Comparison of ENCODE assay signal across 9 cellular contexts in genomic region chr4:94412019-94413017, GRCh38. TPM values are rescaled to one million over a fixed set of nuclear protein-coding genes. Genes with fewer than 3 reads are reported as not detected.
DNase-seq lines count a peak whose midpoint lies in the region; ATAC-seq and TF ChIP-seq lines count a peak whose summit lies in the region.
"Had no signal": no experiment of that assay in that cellular context is flagged by ENCODE, and none has a peak within 500 bp of the region (broad histone marks: within the 10 kb centered on the region; RNA-seq: fewer than 3 reads in every experiment).

No MANE protein-coding gene starts in this region.

- H3K9me2 ChIP-seq in PC-9 (ENCODE audit: insufficient read depth): no peaks in the 10 kb centered on the region

- no peaks in the 10 kb centered on the region for H3K36me3 Mint-ChIP-seq in CD4-positive, alpha-beta T cell (ENCODE audit: low read depth)

- H3K79me2 ChIP-seq in PC-9 (ENCODE audit: low read depth) (no peaks in the 10 kb centered on the region), fibroblast of lung (ENCODE audit: control insufficient read depth, insufficient read depth, low read length) (no peaks in the 10 kb centered on the region)

- H3K27ac ChIP-seq in PC-9: peak overlapping the region; percentile 57
- no peak overlapping the region for H3K27ac ChIP-seq in fibroblast of lung (ENCODE audit: insufficient read depth, low read length)
- no peak overlapping the region for H3K27ac ChIP-seq in CD4-positive, alpha-beta T cell (ENCODE audit: low read depth, low read length)

- H3K4me2 ChIP-seq in PC-9 (peak overlapping the region; percentile 63), fibroblast of lung (ENCODE audit: extremely low read depth, insufficient read depth, low read length) (peak overlapping the region; percentile 39)

- H3K9me3 ChIP-seq in PC-9 (ENCODE audit: insufficient read depth, low read depth) (peaks cover 2% of the 10 kb centered on the region; the same call in 1 of the 2 replicates), fibroblast of lung (ENCODE audit: control insufficient read depth, insufficient read depth, low read depth, low read length) (no peaks in the 10 kb centered on the region)
- H3K9me3 ChIP-seq in CD4-positive, alpha-beta T cell (ENCODE audit: control insufficient read depth, low read length): no peaks in the 10 kb centered on the region

- no peaks in the 10 kb centered on the region for H4K20me1 ChIP-seq in PC-9 (ENCODE audit: insufficient read depth)
- no peaks in the 10 kb centered on the region for H4K20me1 ChIP-seq in fibroblast of lung (ENCODE audit: control insufficient read depth, extremely low read depth, insufficient read depth, low read length)

- H3K4me1 Mint-ChIP-seq in CD4-positive, alpha-beta T cell (ENCODE audit: low read depth): no peaks in the 10 kb centered on the region

- H3K27me3 Mint-ChIP-seq in CD4-positive, alpha-beta T cell: peaks cover 37% of the 10 kb centered on the region

- H2AFZ ChIP-seq in PC-9 (no peak overlapping the region), fibroblast of lung (ENCODE audit: low read length) (no peak overlapping the region)

- POLR2A ChIA-PET in PC-9 (lab: Charles Lee; ENCODE audit: unreplicated experiment): no interaction called here
- POLR2A ChIA-PET in CD4-positive, alpha-beta T cell (lab: Charles Lee): no interaction called here

- H3K9me3 Mint-ChIP-seq in CD4-positive, alpha-beta T cell: peaks cover 1% of the 10 kb centered on the region

- no peaks in the 10 kb centered on the region for H3K27me3 ChIP-seq in PC-9 (ENCODE audit: insufficient read depth, low read depth)
- H3K27me3 ChIP-seq in fibroblast of lung (ENCODE audit: control insufficient read depth, insufficient read depth, low read length): no peaks in the 10 kb centered on the region
- H3K27me3 ChIP-seq in CD4-positive, alpha-beta T cell (ENCODE audit: control insufficient read depth, insufficient read depth, low read length): no peaks in the 10 kb centered on the region

- ATAC-seq in HG02798 (IDR thresholded peaks at IDR 0.05; ENCODE audit: poor library complexity, unreplicated experiment): no peak
- no peak for ATAC-seq in CD4-positive, alpha-beta T cell (ENCODE audit: poor library complexity)

- CTCF ChIA-PET in PC-9 (lab: Charles Lee): no interaction called here
- CTCF ChIA-PET in CD4-positive, alpha-beta T cell (lab: Charles Lee): no interaction called here

- H3K4me1 ChIP-seq in PC-9 (replicated peaks; ENCODE audit: insufficient read depth) (peaks cover 22% of the 10 kb centered on the region), fibroblast of lung (ENCODE audit: control insufficient read depth, extremely low read depth, insufficient read depth, low read length) (peaks cover 5% of the 10 kb centered on the region)

- DNase-seq in DMS53 treated with DMSO at 0.1 percent for 48 hours (lab: John Stamatoyannopoulos, UW; ENCODE audit: unreplicated experiment): peak; percentile 20
- peak; percentile 15 to 57 for DNase-seq in PC-9
- peak; percentile 63 to 88 for DNase-seq in fibroblast of lung (ENCODE audit: low read depth in 2 of 2)
- peak; percentile 10 for DNase-seq in pons (ENCODE audit: low spot score)
- DNase-seq in MV-4-11 (lab: John Stamatoyannopoulos, UW): no peak
- DNase-seq in activated T-cell treated with anti-CD3 and anti-CD28 coated beads, Interleukin-2, amount 50 U/mL, for 48 hours: no peak
- no peak for DNase-seq in CD4-positive, alpha-beta T cell
- DNase-seq: NCI-H1436 treated with DMSO at 0.1 percent for 48 hours had no signal

- H3K36me3 ChIP-seq in PC-9 (ENCODE audit: low read depth) (no peaks in the 10 kb centered on the region), fibroblast of lung (ENCODE audit: control insufficient read depth, insufficient read depth, low read length) (no peaks in the 10 kb centered on the region)

- H3K9ac ChIP-seq in fibroblast of lung (ENCODE audit: insufficient read depth, low read length): no peak overlapping the region

- peaks cover 12% of the 10 kb centered on the region for H3F3A ChIP-seq in PC-9 (ENCODE audit: insufficient read depth, low read depth)

- TF ChIP-seq CTCF in PC-9 (conservative IDR thresholded peaks at IDR 0.05) (no peak), fibroblast of lung (conservative IDR thresholded peaks at IDR 0.05 in 1 of 2, IDR thresholded peaks at IDR 0.05 in 1 of 2; ENCODE audit: low read depth in 1 of 2, low read length in 2 of 2) (no peak)
- TF ChIP-seq CTCF in CD4-positive, alpha-beta T cell (IDR thresholded peaks at IDR 0.05): no peak

- H3K27ac Mint-ChIP-seq in CD4-positive, alpha-beta T cell: no peak overlapping the region

- H3K4me3 Mint-ChIP-seq in CD4-positive, alpha-beta T cell: no peak overlapping the region

- intact Hi-C loops in PC-9 (cut with micrococcal nuclease; ENCODE audit: unreplicated experiment): loop anchor here (2.0 kb wide), 1 partner anchor 136 kb away; no protein-coding TSS in a partner anchor
- intact Hi-C loops in CD4-positive, alpha-beta T cell (cut with DNase I, micrococcal nuclease): loop anchor here in 1 of 2 experiments (1.0 kb wide), 1 partner anchor 8 kb away; no protein-coding TSS in a partner anchor

- peak overlapping the region; percentile 7; the same call in 1 of the 2 replicates for H3K4me3 ChIP-seq in PC-9
- H3K4me3 ChIP-seq in fibroblast of lung (replicated peaks in 1 of 4; ENCODE audit: control extremely low read depth in 1 of 4, insufficient read depth in 1 of 4, low read depth in 3 of 4, low read length in 4 of 4): no peak overlapping the region

- BruUV-seq in PC-9 (replicated peaks; lab: Mats Ljungman, UMichigan): no TSS peak

RNA-seq across cellular contexts. Expression of gene PDLIM5, which starts 39.4 kb away (rescaled TPM):
- total RNA-seq in PC-9 (2021) (121 and 130 TPM in 2 replicates), fibroblast of lung (24.9 and 28.4 TPM in 2 replicates)
- polyA plus RNA-seq in fibroblast of lung: 74.4 and 113 TPM in 2 replicates
- polyA plus RNA-seq in fibroblast of lung (2012): 28.5 and 51.1 TPM in 2 replicates
- 122 and 161 TPM in 2 replicates for polyA minus RNA-seq in fibroblast of lung (ENCODE audit: low replicate concordance)
- 10 to 100 TPM; 23.0 to 23.1 TPM for total RNA-seq in CD4-positive, alpha-beta T cell

Comparison
In these comparisons a context has a peak if more than half of its experiments do, and no peak if none do; other contexts are left out.
1. DNase-seq: peak in DMS53 treated with DMSO at 0.1 percent for 48 hours (single experiment), PC-9 (2 of 2), fibroblast of lung (2 of 2) and pons (single experiment); none in MV-4-11 (single experiment), activated T-cell treated with anti-CD3 and anti-CD28 coated beads, Interleukin-2, amount 50 U/mL, for 48 hours (0 of 2) and CD4-positive, alpha-beta T cell (0 of 10).